In the genomic region with DNA sequence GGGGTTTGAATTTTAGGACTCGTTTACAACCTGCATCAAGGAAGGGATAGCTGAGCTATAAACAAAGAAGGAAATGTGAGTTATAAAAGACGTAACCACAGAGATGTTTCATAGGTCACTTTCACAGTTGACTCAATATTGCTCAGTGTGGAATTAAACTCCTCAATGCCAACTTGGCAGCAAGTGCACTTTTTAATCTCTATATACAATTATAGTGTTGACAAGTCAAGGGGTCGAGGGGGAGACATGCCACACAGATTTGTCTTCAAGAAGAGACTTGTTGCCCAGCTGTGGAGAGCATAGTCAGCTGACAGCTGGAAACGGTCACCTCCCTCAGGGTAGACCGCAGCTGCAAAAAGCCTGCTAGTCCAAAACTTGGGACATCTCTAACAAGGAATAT, we compare ENCODE assay signal across 24 cellular contexts.
DNase-seq lines count a peak whose midpoint lies in the region; ATAC-seq, FAIRE-seq and TF ChIP-seq lines count a peak whose summit lies in the region.
"Had no signal": no experiment of that assay in that cellular context is flagged by ENCODE, and none has a peak within 500 bp of the region (broad histone marks: within the 10 kb centered on the region; RNA-seq: fewer than 3 reads in every experiment).

No MANE protein-coding gene starts in this region.

- peak; percentile 17 for DNase-seq in COR-L47 (lab: John Stamatoyannopoulos, UW)
- peak; percentile 40 for DNase-seq in HT1080 (ENCODE audit: low read depth)
- peak; percentile 1 for DNase-seq in astrocyte (ENCODE audit: low read depth)
- DNase-seq in kidney tubule cell (ENCODE audit: low spot score), result peak; percentile 30
- DNase-seq in CD14-positive monocyte (ENCODE audit: low spot score), result no peak
- DNase-seq in stimulated activated CD4-positive, alpha-beta T cell treated with anti-CD3 and anti-CD28 coated beads, Interleukin-4, amount 100 ng/mL, for 1 hour, result no peak
- no peak for DNase-seq in right lobe of liver
- DNase-seq: activated CD4-positive, alpha-beta memory T cell treated with anti-CD3 and anti-CD28 coated beads for 36 hours; activated CD8-positive, alpha-beta memory T cell treated with anti-CD3 and anti-CD28 coated beads, Interleukin-2, amount 50 U/mL, for 4 hours; aorta; CD4-positive, alpha-beta T cell; KG1; NCI-H1694 treated with DMSO at 0.1 percent for 48 hours; NCI-H2171; NCI-H510A treated with DMSO at 0.1 percent for 48 hours; nephron progenitor cell; stimulated activated CD4-positive, alpha-beta T cell treated with anti-CD3 and anti-CD28 coated beads, Interleukin-2, amount 100 ng/mL, for 24 hours; substantia nigra; upper lobe of right lung had no signal

- TF ChIP-seq CTCF in astrocyte (IDR thresholded peaks at IDR 0.05; ENCODE audit: insufficient read depth, low read depth, low read length), result no peak
- TF ChIP-seq CTCF in CD14-positive monocyte (IDR thresholded peaks at IDR 0.05), result no peak
- no peak for TF ChIP-seq CTCF in right lobe of liver (IDR thresholded peaks at IDR 0.05)

- H2AFZ ChIP-seq in astrocyte (ENCODE audit: low read depth, low read length), result no peak overlapping the region

- H3K4me1 Mint-ChIP-seq in astrocyte (ENCODE audit: low read depth, unreplicated experiment) (no peaks in the 10 kb centered on the region), CD14-positive monocyte (peaks cover 46% of the 10 kb centered on the region)

- H3K36me3 Mint-ChIP-seq in astrocyte (ENCODE audit: low read depth, unreplicated experiment) (no peaks in the 10 kb centered on the region), CD14-positive monocyte (no peaks in the 10 kb centered on the region)
- H3K36me3 Mint-ChIP-seq: activated CD4-positive, alpha-beta memory T cell treated with anti-CD3 and anti-CD28 coated beads for 36 hours had no signal

- H3K27ac Mint-ChIP-seq in astrocyte (ENCODE audit: unreplicated experiment), result no peak overlapping the region
- no peak overlapping the region for H3K27ac Mint-ChIP-seq in CD14-positive monocyte
- H3K27ac Mint-ChIP-seq: activated CD4-positive, alpha-beta memory T cell treated with anti-CD3 and anti-CD28 coated beads for 36 hours; activated naive CD4-positive, alpha-beta T cell treated with anti-CD3 and anti-CD28 coated beads, Interleukin-2, amount 50 U/mL, for 72 hours; CD4-positive, alpha-beta T cell had no signal

- H3K36me3 ChIP-seq in astrocyte (ENCODE audit: insufficient read depth, low read length), result no peaks in the 10 kb centered on the region
- H3K36me3 ChIP-seq in right lobe of liver, result no peaks in the 10 kb centered on the region
- H3K36me3 ChIP-seq: SJSA1, upper lobe of right lung had no signal

- no peaks in the 10 kb centered on the region for H4K20me1 ChIP-seq in astrocyte (ENCODE audit: insufficient read depth, low read length)

- TF ChIP-seq POLR2A in right lobe of liver (IDR thresholded peaks at IDR 0.05), result no peak

- H3K4me3 ChIP-seq in astrocyte (ENCODE audit: insufficient read depth, low read depth, low read length) (no peak overlapping the region), right lobe of liver (no peak overlapping the region)
- H3K4me3 ChIP-seq: lung, SJSA1, upper lobe of right lung had no signal

- H3K9me3 Mint-ChIP-seq in astrocyte (ENCODE audit: unreplicated experiment) (no peaks in the 10 kb centered on the region), CD14-positive monocyte (peaks cover 0 to 1% (median 0%) of the 10 kb centered on the region in 7 donors)
- H3K9me3 Mint-ChIP-seq: activated CD4-positive, alpha-beta memory T cell treated with anti-CD3 and anti-CD28 coated beads for 36 hours; CD4-positive, alpha-beta T cell; nephron progenitor cell had no signal

- 17% methylated on average over 3 of the region's 5 CpGs for WGBS in right lobe of liver (ENCODE audit: insufficient coverage, low coverage, low lambda C conversion rate, missing lambda C conversion rate)

- ATAC-seq in right lobe of liver, result no peak
- ATAC-seq: upper lobe of right lung had no signal

- H3K4me3 Mint-ChIP-seq in astrocyte (ENCODE audit: unreplicated experiment), result no peak overlapping the region
- no peak overlapping the region for H3K4me3 Mint-ChIP-seq in CD14-positive monocyte
- H3K4me3 Mint-ChIP-seq: activated CD4-positive, alpha-beta memory T cell treated with anti-CD3 and anti-CD28 coated beads for 36 hours; CD4-positive, alpha-beta T cell; nephron progenitor cell had no signal

- no peaks in the 10 kb centered on the region for H3K79me2 ChIP-seq in astrocyte (ENCODE audit: insufficient read depth, low read length)

- FAIRE-seq in astrocyte (lab: Jason Lieb, UNC), result no peak
- FAIRE-seq: keratinocyte, RCC 7860 had no signal

- H3K27ac ChIP-seq in astrocyte (ENCODE audit: low read depth, low read length), result no peak overlapping the region
- H3K27ac ChIP-seq in right lobe of liver, result no peak overlapping the region
- H3K27ac ChIP-seq: SJSA1, upper lobe of right lung had no signal

- H3K27me3 Mint-ChIP-seq in astrocyte (ENCODE audit: low read depth, unreplicated experiment) (peaks cover 9% of the 10 kb centered on the region), CD14-positive monocyte (ENCODE audit: low read depth in 3 of 3) (no peaks in the 10 kb centered on the region)
- H3K27me3 Mint-ChIP-seq: activated CD4-positive, alpha-beta memory T cell treated with anti-CD3 and anti-CD28 coated beads for 36 hours; CD4-positive, alpha-beta T cell had no signal

- H3K27me3 ChIP-seq in astrocyte (ENCODE audit: insufficient read depth, low read length) (no peaks in the 10 kb centered on the region), right lobe of liver (no peaks in the 10 kb centered on the region)
- H3K27me3 ChIP-seq: SJSA1, upper lobe of right lung had no signal

- H3K9me3 ChIP-seq in astrocyte (ENCODE audit: insufficient read depth, low read depth, low read length), result no peaks in the 10 kb centered on the region
- no peaks in the 10 kb centered on the region for H3K9me3 ChIP-seq in right lobe of liver
- H3K9me3 ChIP-seq: SJSA1, upper lobe of right lung had no signal

- intact Hi-C loops in CD14-positive monocyte (cut with micrococcal nuclease), result no loop called here
- intact Hi-C loops in right lobe of liver (cut with DNase I), result no loop called here

- H3K4me1 ChIP-seq in astrocyte (ENCODE audit: insufficient read depth, low read length) (no peaks in the 10 kb centered on the region), right lobe of liver (no peaks in the 10 kb centered on the region)
- H3K4me1 ChIP-seq: SJSA1, upper lobe of right lung had no signal

- no peak overlapping the region for H3K4me2 ChIP-seq in astrocyte (ENCODE audit: low read length)

- no peak overlapping the region for H3K9ac ChIP-seq in astrocyte (ENCODE audit: low read length)

Comparison
In these comparisons a context has a peak if more than half of its experiments do, and no peak if none do; other contexts are left out.
1. DNase-seq: peak in COR-L47 (single experiment), HT1080 (single experiment), astrocyte (single experiment) and kidney tubule cell (single experiment); none in CD14-positive monocyte (single experiment), stimulated activated CD4-positive, alpha-beta T cell treated with anti-CD3 and anti-CD28 coated beads, Interleukin-4, amount 100 ng/mL, for 1 hour (single experiment) and right lobe of liver (0 of 3).